In genomic region chr2:200873561-200873960, GRCh38 we compare ENCODE assay signal across 31 cellular contexts.
"Had no signal": no experiment of that assay in that cellular context is flagged by ENCODE, and none has a peak within 500 bp of the region (broad histone marks: within the 10 kb centered on the region; RNA-seq: fewer than 3 reads in every experiment).

No MANE protein-coding gene starts in this region.

- H3K9me3 Mint-ChIP-seq: activated CD4-positive, alpha-beta memory T cell treated with anti-CD3 and anti-CD28 coated beads for 36 hours; activated naive CD4-positive, alpha-beta T cell treated with anti-CD3 and anti-CD28 coated beads for 36 hours; activated naive CD4-positive, alpha-beta T cell treated with anti-CD3 and anti-CD28 coated beads, Interleukin-2, amount 50 U/mL, for 72 hours; activated naive CD8-positive, alpha-beta T cell treated with anti-CD3 and anti-CD28 coated beads, Interleukin-2, amount 10 ng/mL, durations not matched to agents 7 days and 5 days; activated T-helper 1 cell treated with anti-CD3 and anti-CD28 coated beads, Interleukin-12 subunit alpha, Interleukin-12 subunit beta, Interleukin-2, Interleukin-4 antibody, amounts not matched to agents 30 ng/mL and 10 ng/mL and 1 ng/mL, durations not matched to agents 14 hours and 24 hours and 36 hours; activated T-helper 2 cell treated with anti-CD3 and anti-CD28 coated beads, Interferon-gamma antibody, Interleukin-2, Interleukin-4, amounts not matched to agents 10 μg/mL and 5 μg/mL and 100 μg/mL, durations not matched to agents 14 hours and 24 hours and 36 hours; effector memory CD8-positive, alpha-beta T cell; WTC11 had no signal

- H3K4me1 Mint-ChIP-seq: WTC11 had no signal

- H3K4me3 Mint-ChIP-seq: activated CD4-positive, alpha-beta memory T cell treated with anti-CD3 and anti-CD28 coated beads for 36 hours; activated CD8-positive, alpha-beta memory T cell treated with anti-CD3 and anti-CD28 coated beads, Interleukin-2, amount 10 ng/mL, durations not matched to agents 7 days and 5 days; activated CD8-positive, alpha-beta T cell treated with anti-CD3 and anti-CD28 coated beads, Interleukin-2, amount 10 ng/mL, durations not matched to agents 7 days and 5 days; activated naive CD4-positive, alpha-beta T cell treated with anti-CD3 and anti-CD28 coated beads for 36 hours; activated naive CD8-positive, alpha-beta T cell treated with anti-CD3 and anti-CD28 coated beads, Interleukin-2, amount 10 ng/mL, durations not matched to agents 7 days and 5 days; activated T-helper 1 cell treated with anti-CD3 and anti-CD28 coated beads, Interleukin-12 subunit alpha, Interleukin-12 subunit beta, Interleukin-2, Interleukin-4 antibody, amounts not matched to agents 30 ng/mL and 10 ng/mL and 1 ng/mL, durations not matched to agents 14 hours and 24 hours and 36 hours; effector memory CD8-positive, alpha-beta T cell; WTC11 had no signal

- H3K4me1 ChIP-seq: body of pancreas, esophagus squamous epithelium, gastroesophageal sphincter had no signal

- H3K4me3 ChIP-seq: body of pancreas, esophagus squamous epithelium, gastroesophageal sphincter, heart right ventricle had no signal

- DNase-seq: activated CD4-positive, alpha-beta memory T cell treated with anti-CD3 and anti-CD28 coated beads for 36 hours; activated CD4-positive, alpha-beta T cell treated with anti-CD3 and anti-CD28 coated beads for 48 hours; activated CD8-positive, alpha-beta memory T cell treated with anti-CD3 and anti-CD28 coated beads, Interleukin-2, amount 10 ng/mL, durations not matched to agents 7 days and 5 days; activated CD8-positive, alpha-beta memory T cell treated with anti-CD3 and anti-CD28 coated beads, Interleukin-2, amount 50 U/mL, for 4 hours; activated CD8-positive, alpha-beta T cell treated with anti-CD3 and anti-CD28 coated beads, Interleukin-2, amount 10 ng/mL, durations not matched to agents 7 days and 5 days; activated effector memory CD4-positive, alpha-beta T cell treated with anti-CD3 and anti-CD28 coated beads, Interleukin-2, amount 50 U/mL, for 16 hours; activated naive CD4-positive, alpha-beta T cell treated with anti-CD3 and anti-CD28 coated beads for 36 hours; activated naive CD8-positive, alpha-beta T cell treated with anti-CD3 and anti-CD28 coated beads, Interleukin-2, amount 10 ng/mL, durations not matched to agents 7 days and 5 days; activated T-cell treated with anti-CD3 and anti-CD28 coated beads, Interleukin-2, amount 50 U/mL, for 1 hour; activated T-cell treated with anti-CD3 and anti-CD28 coated beads, Interleukin-2, amount 50 U/mL, for 48 hours; amygdala; aorta; body of pancreas; caudate nucleus; cortex of kidney; dermis blood vessel endothelial cell; effector CD4-positive, alpha-beta T cell; effector memory CD8-positive, alpha-beta T cell; esophagus squamous epithelium; foreskin melanocyte; heart right ventricle; T-helper 2 cell had no signal

- H3K27me3 ChIP-seq: body of pancreas, esophagus squamous epithelium, gastroesophageal sphincter, heart right ventricle had no signal

- H3K27ac ChIP-seq: body of pancreas, epithelial cell of prostate, esophagus squamous epithelium, gastroesophageal sphincter, heart right ventricle, VCaP had no signal

- ATAC-seq: activated CD8-positive, alpha-beta memory T cell treated with anti-CD3 and anti-CD28 coated beads, Interleukin-2, amount 10 ng/mL, durations not matched to agents 7 days and 5 days; activated CD8-positive, alpha-beta T cell treated with anti-CD3 and anti-CD28 coated beads, Interleukin-2, amount 10 ng/mL, durations not matched to agents 7 days and 5 days; activated naive CD4-positive, alpha-beta T cell treated with anti-CD3 and anti-CD28 coated beads, Interleukin-2, amount 50 U/mL, for 72 hours; body of pancreas; effector memory CD8-positive, alpha-beta T cell; gastroesophageal sphincter; heart right ventricle; WTC11 had no signal

- H3K27ac Mint-ChIP-seq: activated CD4-positive, alpha-beta memory T cell treated with anti-CD3 and anti-CD28 coated beads for 36 hours; activated CD8-positive, alpha-beta memory T cell treated with anti-CD3 and anti-CD28 coated beads, Interleukin-2, amount 10 ng/mL, durations not matched to agents 7 days and 5 days; activated CD8-positive, alpha-beta T cell treated with anti-CD3 and anti-CD28 coated beads, Interleukin-2, amount 10 ng/mL, durations not matched to agents 7 days and 5 days; activated naive CD4-positive, alpha-beta T cell treated with anti-CD3 and anti-CD28 coated beads for 36 hours; activated naive CD8-positive, alpha-beta T cell treated with anti-CD3 and anti-CD28 coated beads, Interleukin-2, amount 10 ng/mL, durations not matched to agents 7 days and 5 days; activated T-helper 1 cell treated with anti-CD3 and anti-CD28 coated beads, Interleukin-12 subunit alpha, Interleukin-12 subunit beta, Interleukin-2, Interleukin-4 antibody, amounts not matched to agents 30 ng/mL and 10 ng/mL and 1 ng/mL, durations not matched to agents 14 hours and 24 hours and 36 hours; activated T-helper 2 cell treated with anti-CD3 and anti-CD28 coated beads, Interferon-gamma antibody, Interleukin-2, Interleukin-4, amounts not matched to agents 10 μg/mL and 5 μg/mL and 100 μg/mL, durations not matched to agents 14 hours and 24 hours and 36 hours; WTC11 had no signal

- FAIRE-seq: colon, TTC549 had no signal

- H3K9me3 ChIP-seq: body of pancreas, esophagus squamous epithelium, gastroesophageal sphincter, heart right ventricle had no signal

- H3K27me3 Mint-ChIP-seq: activated CD4-positive, alpha-beta memory T cell treated with anti-CD3 and anti-CD28 coated beads for 36 hours; activated CD8-positive, alpha-beta memory T cell treated with anti-CD3 and anti-CD28 coated beads, Interleukin-2, amount 10 ng/mL, durations not matched to agents 7 days and 5 days; activated naive CD8-positive, alpha-beta T cell treated with anti-CD3 and anti-CD28 coated beads, Interleukin-2, amount 10 ng/mL, durations not matched to agents 7 days and 5 days; effector memory CD8-positive, alpha-beta T cell had no signal
